In genomic region chr19:48514123-48514458, GRCh38 we compare ENCODE assay signal across 9 cellular contexts. TPM values are rescaled to one million over a fixed set of nuclear protein-coding genes. Genes with fewer than 3 reads are reported as not detected.
DNase-seq lines count a peak whose midpoint lies in the region; TF ChIP-seq lines count a peak whose summit lies in the region.
"Had no signal": no experiment of that assay in that cellular context is flagged by ENCODE, and none has a peak within 500 bp of the region (broad histone marks: within the 10 kb centered on the region; RNA-seq: fewer than 3 reads in every experiment).

No MANE protein-coding gene starts in this region.

- H3K4me1 ChIP-seq in OCI-LY3 (ENCODE audit: low read length) (peaks cover 20% of the 10 kb centered on the region), hepatocyte (ENCODE audit: insufficient read depth) (no peaks in the 10 kb centered on the region), stomach (peaks cover 20 to 39% (median 31%) of the 10 kb centered on the region in 4 donors)

- no peak for TF ChIP-seq EP300 in stomach (IDR thresholded peaks at IDR 0.05)

- H3K27me3 ChIP-seq in OCI-LY3 (ENCODE audit: low read depth, low read length) = peaks cover 11% of the 10 kb centered on the region
- peaks cover 12% of the 10 kb centered on the region for H3K27me3 ChIP-seq in hepatocyte
- peaks cover 17 to 46% (median 27%) of the 10 kb centered on the region in 3 donors for H3K27me3 ChIP-seq in stomach

- H3K4me3 ChIP-seq in OCI-LY3 (ENCODE audit: low read length) = peak overlapping the region; percentile 86
- H3K4me3 ChIP-seq in hepatocyte = no peak overlapping the region
- peak overlapping the region in 3 of 4 donors; percentile 55 to 82 (median 58) for H3K4me3 ChIP-seq in stomach

- H3K9me3 ChIP-seq in OCI-LY3 (ENCODE audit: insufficient read depth, low read length) (no peaks in the 10 kb centered on the region), hepatocyte (ENCODE audit: low read depth) (no peaks in the 10 kb centered on the region), stomach (no peaks in the 10 kb centered on the region)

- H3K9ac ChIP-seq in OCI-LY3 (ENCODE audit: low read length) = peak overlapping the region; percentile 73

- TF ChIP-seq POLR2A in stomach (IDR thresholded peaks at IDR 0.05) = no peak

- H3K36me3 ChIP-seq in OCI-LY3 (replicated peaks; ENCODE audit: low read depth, low read length) (no peaks in the 10 kb centered on the region), hepatocyte (replicated peaks; ENCODE audit: insufficient read depth, low read depth) (no peaks in the 10 kb centered on the region), stomach (no peaks in the 10 kb centered on the region)

- H3K27ac ChIP-seq in OCI-LY3 (ENCODE audit: low read length) (no peak overlapping the region), hepatocyte (no peak overlapping the region), stomach (no peak overlapping the region)

- WGBS in hepatocyte (ENCODE audit: low lambda C conversion rate, missing lambda C conversion rate) = 60% methylated on average over 11 of the region's 11 CpGs
- WGBS in stomach, 5 donors = 33 to 40% (median 38%) methylated on average over 10 to 11 of the region's 11 CpGs

- H2AFZ ChIP-seq in OCI-LY3 (ENCODE audit: low read depth, low read length) (peak overlapping the region; percentile 92), hepatocyte (peak overlapping the region; percentile 98)

- intact Hi-C loops in stomach (cut with DNase I; ENCODE audit: low total_unique reads) = no loop called here

- no peaks in the 10 kb centered on the region for H3K9me2 ChIP-seq in hepatocyte (replicated peaks; ENCODE audit: insufficient read depth)

- DNase-seq in activated CD8-positive, alpha-beta memory T cell treated with anti-CD3 and anti-CD28 coated beads for 24 hours = peak; percentile 62
- DNase-seq in activated CD8-positive, alpha-beta memory T cell treated with anti-CD3 and anti-CD28 coated beads, Interleukin-2, amount 50 U/mL, for 48 hours = no peak
- DNase-seq in hepatocyte (ENCODE audit: low spot score) (no peak), stomach (no peak), LoVo (ENCODE audit: low spot score) (no peak), AML-193 (lab: John Stamatoyannopoulos, UW) (no peak), mesenteric fat pad (ENCODE audit: low spot score) (no peak)

- H4K20me1 ChIP-seq in OCI-LY3 (ENCODE audit: insufficient read depth, low read length) (no peaks in the 10 kb centered on the region), hepatocyte (ENCODE audit: insufficient read depth, poor library complexity, severe bottlenecking) (no peaks in the 10 kb centered on the region)

- TF ChIP-seq CTCF in OCI-LY3 (IDR thresholded peaks at IDR 0.05; ENCODE audit: low read depth, low read length) (no peak), hepatocyte (IDR thresholded peaks at IDR 0.05; ENCODE audit: poor library complexity) (no peak), stomach (IDR thresholded peaks at IDR 0.05) (no peak)

- H3K4me2 ChIP-seq in OCI-LY3 (ENCODE audit: low read length) = peak overlapping the region; percentile 81
- H3K4me2 ChIP-seq in hepatocyte = peak overlapping the region; percentile 97

- no peaks in the 10 kb centered on the region for H3K79me2 ChIP-seq in OCI-LY3 (ENCODE audit: low read length)
- H3K79me2 ChIP-seq in hepatocyte = no peaks in the 10 kb centered on the region

RNA-seq across cellular contexts. Expression of gene LMTK3, which starts 2.5 kb away (rescaled TPM):
- 2.1 and 3.7 TPM in 2 replicates for total RNA-seq in hepatocyte
- 1.3 and 2.1 TPM in 2 replicates for polyA plus RNA-seq in hepatocyte
- 10 to 100 TPM in 1 of 5 donors, 1 to 10 TPM in 1, under 1 TPM in 2, not detected in 1; 0.45 to 23.5 (median 1.1) TPM for total RNA-seq in stomach
- polyA plus RNA-seq in stomach = 1 to 10 TPM; 1.1 to 3.5 (median 2.8) TPM
- 0.45 TPM for total RNA-seq in mesenteric fat pad

RNA-seq across cellular contexts. Expression of gene SULT2B1, which starts 37.9 kb away (rescaled TPM):
- not detected in 2 replicates for total RNA-seq in hepatocyte
- 0.43 and 0.79 TPM in 2 replicates for polyA plus RNA-seq in hepatocyte
- 1 to 10 TPM in 2 of 5 donors, not detected in 3; 2.6 to 3.1 TPM for total RNA-seq in stomach
- polyA plus RNA-seq in stomach = 10 to 100 TPM in 1 of 3 donors, 1 to 10 TPM in 2; 2.0 to 46.8 (median 5.0) TPM
- total RNA-seq in mesenteric fat pad = 0.48 TPM
- total RNA-seq: sciatic nerve had no signal

RNA-seq across cellular contexts. Expression of gene CYTH2, which starts 44.9 kb away (rescaled TPM):
- total RNA-seq in hepatocyte (63.1 and 69.6 TPM in 2 replicates), stomach (100 to 1,000 TPM in 2 of 5 donors, 10 to 100 TPM in 3; 39.3 to 229 (median 75.9) TPM), mesenteric fat pad (34.9 TPM)
- polyA plus RNA-seq in hepatocyte (80.1 and 106 TPM in 2 replicates), stomach (10 to 100 TPM; 46.3 to 63.7 (median 48.8) TPM)

RNA-seq across cellular contexts. Expression of gene KCNJ14, which starts 58.7 kb away (rescaled TPM):
- 0.12 and 0.70 TPM in 2 replicates for total RNA-seq in hepatocyte
- 0.32 and 1.1 TPM in 2 replicates for polyA plus RNA-seq in hepatocyte
- total RNA-seq in stomach = 1 to 10 TPM in 2 of 5 donors, under 1 TPM in 1, not detected in 2; 0.92 to 4.6 (median 1.0) TPM
- under 1 TPM in 2 of 3 donors, not detected in 1; 0.19 to 0.75 TPM for polyA plus RNA-seq in stomach
- total RNA-seq in mesenteric fat pad = 1.0 TPM
